In the genomic region with DNA sequence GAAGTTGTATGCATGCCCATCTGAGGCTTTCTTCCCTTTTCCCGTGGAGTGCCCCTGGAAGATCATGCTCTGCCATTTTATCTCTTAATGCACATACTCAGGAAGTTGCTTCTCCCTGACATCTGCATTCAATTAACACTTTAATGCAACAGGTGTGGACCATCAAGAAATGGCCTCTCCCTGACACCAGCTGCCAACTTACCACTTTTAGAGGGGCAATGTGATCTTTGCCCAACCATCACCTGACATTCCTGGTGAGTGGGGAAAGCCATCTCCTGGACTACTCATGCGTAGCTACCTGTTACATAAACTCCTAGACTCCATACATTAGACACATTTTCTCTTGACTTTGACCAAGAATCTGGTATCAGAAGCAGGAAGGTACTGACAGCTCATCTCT, we compare ENCODE assay signal across 34 cellular contexts.
"Had no signal": no experiment of that assay in that cellular context is flagged by ENCODE, and none has a peak within 500 bp of the region (broad histone marks: within the 10 kb centered on the region; RNA-seq: fewer than 3 reads in every experiment).

No MANE protein-coding gene starts in this region.

- H3K4me3 ChIP-seq: adrenal gland, breast epithelium, cardiac muscle cell, colonic mucosa had no signal

- H3K27ac ChIP-seq: adrenal gland, breast epithelium, cardiac muscle cell, colonic mucosa, WERI-Rb-1 had no signal

- ATAC-seq: activated CD4-positive, alpha-beta T cell treated with anti-CD3 and anti-CD28 coated beads for 36 hours; activated CD8-positive, alpha-beta memory T cell treated with anti-CD3 and anti-CD28 coated beads, Interleukin-2, amount 10 ng/mL, durations not matched to agents 7 days and 5 days; activated CD8-positive, alpha-beta T cell treated with anti-CD3 and anti-CD28 coated beads, Interleukin-2, amount 10 ng/mL, durations not matched to agents 7 days and 5 days; activated naive CD8-positive, alpha-beta T cell treated with anti-CD3 and anti-CD28 coated beads, Interleukin-2, amount 50 U/mL, for 24 hours; esophagus mucosa; T-helper 17 cell had no signal

- H3K4me1 Mint-ChIP-seq: activated CD4-positive, alpha-beta T cell treated with anti-CD3 and anti-CD28 coated beads for 36 hours; activated CD4-positive, alpha-beta T cell treated with anti-CD3 and anti-CD28 coated beads, Interleukin-2, amount 10 ng/mL, durations not matched to agents 24 days and 14 days; activated CD8-positive, alpha-beta memory T cell treated with anti-CD3 and anti-CD28 coated beads, Interleukin-2, amount 10 ng/mL, durations not matched to agents 7 days and 5 days; activated naive CD4-positive, alpha-beta T cell treated with anti-CD3 and anti-CD28 coated beads, Interleukin-2, amount 50 U/mL, for 24 hours; activated naive CD8-positive, alpha-beta T cell treated with anti-CD3 and anti-CD28 coated beads for 36 hours; activated naive CD8-positive, alpha-beta T cell treated with anti-CD3 and anti-CD28 coated beads, Interleukin-2, amount 50 U/mL, for 24 hours; brain; T-helper 17 cell had no signal

- H3K4me3 Mint-ChIP-seq: activated CD4-positive, alpha-beta memory T cell treated with anti-CD3 and anti-CD28 coated beads for 36 hours; activated CD4-positive, alpha-beta T cell treated with anti-CD3 and anti-CD28 coated beads for 36 hours; activated CD4-positive, alpha-beta T cell treated with anti-CD3 and anti-CD28 coated beads, Interleukin-2, amount 10 ng/mL, durations not matched to agents 24 days and 14 days; activated CD8-positive, alpha-beta memory T cell treated with anti-CD3 and anti-CD28 coated beads, Interleukin-2, amount 10 ng/mL, durations not matched to agents 7 days and 5 days; activated CD8-positive, alpha-beta T cell treated with anti-CD3 and anti-CD28 coated beads, Interleukin-2, amount 10 ng/mL, durations not matched to agents 7 days and 5 days; activated naive CD4-positive, alpha-beta T cell treated with anti-CD3 and anti-CD28 coated beads for 36 hours; activated naive CD4-positive, alpha-beta T cell treated with anti-CD3 and anti-CD28 coated beads, Interleukin-2, amount 50 U/mL, for 24 hours; activated naive CD8-positive, alpha-beta T cell treated with anti-CD3 and anti-CD28 coated beads for 36 hours; activated naive CD8-positive, alpha-beta T cell treated with anti-CD3 and anti-CD28 coated beads, Interleukin-2, amount 50 U/mL, for 24 hours; activated T-helper 1 cell treated with anti-CD3 and anti-CD28 coated beads, Interleukin-12 subunit alpha, Interleukin-12 subunit beta, Interleukin-2, Interleukin-4 antibody, amounts not matched to agents 30 ng/mL and 10 ng/mL and 1 ng/mL, durations not matched to agents 14 hours and 24 hours and 36 hours; brain; T-helper 17 cell; T-helper 2 cell treated with Interferon-gamma antibody and Interleukin-4, amounts not matched to agents 5 μg/mL and 100 μg/mL, for 36 hours had no signal

- H3K27ac Mint-ChIP-seq: activated CD4-positive, alpha-beta memory T cell treated with anti-CD3 and anti-CD28 coated beads for 36 hours; activated CD4-positive, alpha-beta T cell treated with anti-CD3 and anti-CD28 coated beads for 36 hours; activated CD4-positive, alpha-beta T cell treated with anti-CD3 and anti-CD28 coated beads, Interleukin-2, amount 10 ng/mL, durations not matched to agents 24 days and 14 days; activated CD8-positive, alpha-beta memory T cell treated with anti-CD3 and anti-CD28 coated beads, Interleukin-2, amount 10 ng/mL, durations not matched to agents 7 days and 5 days; activated CD8-positive, alpha-beta T cell treated with anti-CD3 and anti-CD28 coated beads, Interleukin-2, amount 10 ng/mL, durations not matched to agents 7 days and 5 days; activated naive CD4-positive, alpha-beta T cell treated with anti-CD3 and anti-CD28 coated beads for 36 hours; activated naive CD4-positive, alpha-beta T cell treated with anti-CD3 and anti-CD28 coated beads, Interleukin-2, amount 50 U/mL, for 24 hours; activated naive CD8-positive, alpha-beta T cell treated with anti-CD3 and anti-CD28 coated beads for 36 hours; activated naive CD8-positive, alpha-beta T cell treated with anti-CD3 and anti-CD28 coated beads, Interleukin-2, amount 50 U/mL, for 24 hours; activated T-helper 1 cell treated with anti-CD3 and anti-CD28 coated beads, Interleukin-12 subunit alpha, Interleukin-12 subunit beta, Interleukin-2, Interleukin-4 antibody, amounts not matched to agents 30 ng/mL and 10 ng/mL and 1 ng/mL, durations not matched to agents 14 hours and 24 hours and 36 hours; activated T-helper 2 cell treated with anti-CD3 and anti-CD28 coated beads, Interferon-gamma antibody, Interleukin-2, Interleukin-4, amounts not matched to agents 10 μg/mL and 5 μg/mL and 100 μg/mL, durations not matched to agents 14 hours and 24 hours and 36 hours; brain; T-helper 17 cell; T-helper 2 cell treated with Interferon-gamma antibody and Interleukin-4, amounts not matched to agents 5 μg/mL and 100 μg/mL, for 36 hours had no signal

- H3K27me3 ChIP-seq: adrenal gland, breast epithelium, cardiac muscle cell, colonic mucosa had no signal

- H3K36me3 ChIP-seq: adrenal gland, breast epithelium, cardiac muscle cell, colonic mucosa, WERI-Rb-1 had no signal

- DNase-seq: activated CD4-positive, alpha-beta memory T cell treated with anti-CD3 and anti-CD28 coated beads for 36 hours; activated CD4-positive, alpha-beta T cell treated with anti-CD3 and anti-CD28 coated beads for 36 hours; activated CD4-positive, alpha-beta T cell treated with anti-CD3 and anti-CD28 coated beads, Interleukin-2, amount 10 ng/mL, durations not matched to agents 24 days and 14 days; activated CD4-positive, CD25-positive, alpha-beta regulatory T cell; activated CD4-positive, CD25-positive, alpha-beta regulatory T cell treated with anti-CD3 and anti-CD28 coated beads, Interleukin-2, amount 50 U/mL, for 72 hours; activated CD8-positive, alpha-beta memory T cell treated with anti-CD3 and anti-CD28 coated beads, Interleukin-2, amount 10 ng/mL, durations not matched to agents 7 days and 5 days; activated CD8-positive, alpha-beta memory T cell treated with anti-CD3 and anti-CD28 coated beads, Interleukin-2, amount 50 U/mL, for 4 hours; activated CD8-positive, alpha-beta T cell treated with anti-CD3 and anti-CD28 coated beads, Interleukin-2, amount 10 ng/mL, durations not matched to agents 7 days and 5 days; activated effector memory CD4-positive, alpha-beta T cell treated with anti-CD3 and anti-CD28 coated beads, Interleukin-2, amount 50 U/mL, for 16 hours; activated naive CD4-positive, alpha-beta T cell treated with anti-CD3 and anti-CD28 coated beads for 36 hours; activated naive CD8-positive, alpha-beta T cell treated with anti-CD3 and anti-CD28 coated beads for 36 hours; activated naive CD8-positive, alpha-beta T cell treated with anti-CD3 and anti-CD28 coated beads, Interleukin-2, amount 50 U/mL, for 24 hours; activated T-cell treated with anti-CD3 and anti-CD28 coated beads, Interleukin-2, amount 50 U/mL, for 1 hour; activated T-cell treated with anti-CD3 and anti-CD28 coated beads, Interleukin-2, amount 50 U/mL, for 48 hours; adrenal gland; amygdala; aorta; central memory CD4-positive, alpha-beta T cell; cerebellar nuclear complex; colonic mucosa; effector CD8-positive, alpha-beta T cell; foreskin fibroblast; head of caudate nucleus; T-helper 17 cell; T1000; WERI-Rb-1 had no signal

- H3K36me3 Mint-ChIP-seq: activated CD4-positive, alpha-beta memory T cell treated with anti-CD3 and anti-CD28 coated beads for 36 hours; activated CD8-positive, alpha-beta memory T cell treated with anti-CD3 and anti-CD28 coated beads, Interleukin-2, amount 10 ng/mL, durations not matched to agents 7 days and 5 days; activated naive CD4-positive, alpha-beta T cell treated with anti-CD3 and anti-CD28 coated beads, Interleukin-2, amount 50 U/mL, for 24 hours; activated naive CD8-positive, alpha-beta T cell treated with anti-CD3 and anti-CD28 coated beads for 36 hours; brain had no signal

- H3K9me3 ChIP-seq: adrenal gland, colonic mucosa had no signal

- H3K4me1 ChIP-seq: adrenal gland, breast epithelium, colonic mucosa had no signal

- H3K27me3 Mint-ChIP-seq: activated CD4-positive, alpha-beta memory T cell treated with anti-CD3 and anti-CD28 coated beads for 36 hours; activated CD4-positive, alpha-beta T cell treated with anti-CD3 and anti-CD28 coated beads for 36 hours; activated CD4-positive, alpha-beta T cell treated with anti-CD3 and anti-CD28 coated beads, Interleukin-2, amount 10 ng/mL, durations not matched to agents 24 days and 14 days; activated CD8-positive, alpha-beta memory T cell treated with anti-CD3 and anti-CD28 coated beads, Interleukin-2, amount 10 ng/mL, durations not matched to agents 7 days and 5 days; activated naive CD4-positive, alpha-beta T cell treated with anti-CD3 and anti-CD28 coated beads, Interleukin-2, amount 50 U/mL, for 24 hours; activated naive CD8-positive, alpha-beta T cell treated with anti-CD3 and anti-CD28 coated beads for 36 hours; activated naive CD8-positive, alpha-beta T cell treated with anti-CD3 and anti-CD28 coated beads, Interleukin-2, amount 50 U/mL, for 24 hours; brain; T-helper 17 cell had no signal
